17 cellular contexts compared by ENCODE assay signal in the genomic region with DNA sequence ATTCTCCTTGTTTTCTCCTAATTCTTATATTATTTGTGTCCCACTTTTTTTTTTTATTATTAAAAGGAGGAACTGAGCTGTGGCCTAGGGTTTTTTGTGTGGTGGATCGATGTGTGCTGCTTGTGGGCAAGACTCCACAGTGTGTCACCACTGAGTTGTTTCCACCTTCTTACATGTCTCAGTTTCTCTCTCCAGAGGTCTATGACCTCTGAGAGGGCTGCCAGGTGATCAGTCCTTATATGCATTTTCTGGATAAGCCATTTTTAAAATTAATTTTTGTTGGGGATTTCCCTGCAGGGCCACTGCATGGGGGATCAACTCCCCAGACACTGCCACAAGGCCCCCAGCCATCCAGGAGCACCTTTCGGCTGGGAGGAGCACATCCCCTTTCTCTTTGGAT. TPM values are rescaled to one million over a fixed set of nuclear protein-coding genes. Genes with fewer than 3 reads are reported as not detected.
DNase-seq lines count a peak whose midpoint lies in the region; ATAC-seq and TF ChIP-seq lines count a peak whose summit lies in the region.
"Had no signal": no experiment of that assay in that cellular context is flagged by ENCODE, and none has a peak within 500 bp of the region (broad histone marks: within the 10 kb centered on the region; RNA-seq: fewer than 3 reads in every experiment).

No MANE protein-coding gene starts in this region.

- peaks cover 17% of the 10 kb centered on the region for H3K27me3 Mint-ChIP-seq in activated naive CD8-positive, alpha-beta T cell treated with anti-CD3 and anti-CD28 coated beads, Interleukin-2, amount 50 U/mL, for 24 hours

- peak overlapping the region; percentile 33 for H3K27ac Mint-ChIP-seq in activated naive CD8-positive, alpha-beta T cell treated with anti-CD3 and anti-CD28 coated beads, Interleukin-2, amount 50 U/mL, for 24 hours
- H3K27ac Mint-ChIP-seq: CD4-positive, alpha-beta T cell had no signal

- no peak overlapping the region for H3K4me3 Mint-ChIP-seq in activated naive CD8-positive, alpha-beta T cell treated with anti-CD3 and anti-CD28 coated beads, Interleukin-2, amount 50 U/mL, for 24 hours
- H3K4me3 Mint-ChIP-seq: CD4-positive, alpha-beta T cell had no signal

- H3K36me3 ChIP-seq in upper lobe of right lung: no peaks in the 10 kb centered on the region

- no peak overlapping the region for H3K4me3 ChIP-seq in upper lobe of right lung

- H3K4me1 ChIP-seq in upper lobe of right lung: no peaks in the 10 kb centered on the region

- peaks cover 5% of the 10 kb centered on the region for H3K9me3 Mint-ChIP-seq in activated naive CD8-positive, alpha-beta T cell treated with anti-CD3 and anti-CD28 coated beads, Interleukin-2, amount 50 U/mL, for 24 hours

- peaks cover 9% of the 10 kb centered on the region for H3K36me3 Mint-ChIP-seq in activated naive CD8-positive, alpha-beta T cell treated with anti-CD3 and anti-CD28 coated beads, Interleukin-2, amount 50 U/mL, for 24 hours (ENCODE audit: low read depth)

- no peak for DNase-seq in activated naive CD8-positive, alpha-beta T cell treated with anti-CD3 and anti-CD28 coated beads, Interleukin-2, amount 50 U/mL, for 24 hours
- DNase-seq in upper lobe of right lung (no peak), SKM-1 (lab: John Stamatoyannopoulos, UW; ENCODE audit: unreplicated experiment) (no peak), AG08396 (ENCODE audit: low spot score) (no peak)
- DNase-seq: CD4-positive, alpha-beta T cell; GF-D8; IMR-90; NCI-H187 treated with DMSO at 0.1 percent for 48 hours; NCI-H2171; NCI-H774; SHP77 treated with DMSO at 0.1 percent for 48 hours had no signal

- no peaks in the 10 kb centered on the region for H3K9me3 ChIP-seq in upper lobe of right lung

- no peaks in the 10 kb centered on the region for H3K27me3 ChIP-seq in upper lobe of right lung

- H3K27ac ChIP-seq in upper lobe of right lung: no peak overlapping the region

- ATAC-seq in GM18502 (IDR thresholded peaks at IDR 0.05; ENCODE audit: poor library complexity, unreplicated experiment): peak; percentile 58
- peak; percentile 64 for ATAC-seq in GM18909 (IDR thresholded peaks at IDR 0.05; ENCODE audit: poor library complexity, unreplicated experiment)
- peak; percentile 64 for ATAC-seq in HG03175 (IDR thresholded peaks at IDR 0.05; ENCODE audit: unreplicated experiment)
- peak; percentile 62 for ATAC-seq in activated naive CD8-positive, alpha-beta T cell treated with anti-CD3 and anti-CD28 coated beads, Interleukin-2, amount 50 U/mL, for 24 hours
- ATAC-seq in upper lobe of right lung: no peak

- TF ChIP-seq CTCF in upper lobe of right lung (IDR thresholded peaks at IDR 0.05): no peak

- intact Hi-C loops in upper lobe of right lung (cut with DNase I): no loop called here

- peaks cover 47% of the 10 kb centered on the region for H3K4me1 Mint-ChIP-seq in activated naive CD8-positive, alpha-beta T cell treated with anti-CD3 and anti-CD28 coated beads, Interleukin-2, amount 50 U/mL, for 24 hours

RNA-seq across cellular contexts. Expression of a gene that starts 27.8 kb away (rescaled TPM):
- not detected for total RNA-seq in upper lobe of right lung
- total RNA-seq: CD4-positive, alpha-beta T cell; H1; IMR-90; LHCN-M2; NCI-H460 had no signal

RNA-seq across cellular contexts. Expression of a gene that starts 44.4 kb away (rescaled TPM):
- total RNA-seq in upper lobe of right lung: 0.49 TPM
- total RNA-seq: LHCN-M2 had no signal
